Comparison of ENCODE assay signal across 1 cellular context in genomic region chr11:27611946-27612455, GRCh38.
TF ChIP-seq lines count a peak whose summit lies in the region.

No MANE protein-coding gene starts in this region.

TF ChIP-seq in WTC11, 78 proteins besides CTCF, POLR2A, EP300 and RAD21 (continued from another document):
- TF ChIP-seq, protein P1, sequence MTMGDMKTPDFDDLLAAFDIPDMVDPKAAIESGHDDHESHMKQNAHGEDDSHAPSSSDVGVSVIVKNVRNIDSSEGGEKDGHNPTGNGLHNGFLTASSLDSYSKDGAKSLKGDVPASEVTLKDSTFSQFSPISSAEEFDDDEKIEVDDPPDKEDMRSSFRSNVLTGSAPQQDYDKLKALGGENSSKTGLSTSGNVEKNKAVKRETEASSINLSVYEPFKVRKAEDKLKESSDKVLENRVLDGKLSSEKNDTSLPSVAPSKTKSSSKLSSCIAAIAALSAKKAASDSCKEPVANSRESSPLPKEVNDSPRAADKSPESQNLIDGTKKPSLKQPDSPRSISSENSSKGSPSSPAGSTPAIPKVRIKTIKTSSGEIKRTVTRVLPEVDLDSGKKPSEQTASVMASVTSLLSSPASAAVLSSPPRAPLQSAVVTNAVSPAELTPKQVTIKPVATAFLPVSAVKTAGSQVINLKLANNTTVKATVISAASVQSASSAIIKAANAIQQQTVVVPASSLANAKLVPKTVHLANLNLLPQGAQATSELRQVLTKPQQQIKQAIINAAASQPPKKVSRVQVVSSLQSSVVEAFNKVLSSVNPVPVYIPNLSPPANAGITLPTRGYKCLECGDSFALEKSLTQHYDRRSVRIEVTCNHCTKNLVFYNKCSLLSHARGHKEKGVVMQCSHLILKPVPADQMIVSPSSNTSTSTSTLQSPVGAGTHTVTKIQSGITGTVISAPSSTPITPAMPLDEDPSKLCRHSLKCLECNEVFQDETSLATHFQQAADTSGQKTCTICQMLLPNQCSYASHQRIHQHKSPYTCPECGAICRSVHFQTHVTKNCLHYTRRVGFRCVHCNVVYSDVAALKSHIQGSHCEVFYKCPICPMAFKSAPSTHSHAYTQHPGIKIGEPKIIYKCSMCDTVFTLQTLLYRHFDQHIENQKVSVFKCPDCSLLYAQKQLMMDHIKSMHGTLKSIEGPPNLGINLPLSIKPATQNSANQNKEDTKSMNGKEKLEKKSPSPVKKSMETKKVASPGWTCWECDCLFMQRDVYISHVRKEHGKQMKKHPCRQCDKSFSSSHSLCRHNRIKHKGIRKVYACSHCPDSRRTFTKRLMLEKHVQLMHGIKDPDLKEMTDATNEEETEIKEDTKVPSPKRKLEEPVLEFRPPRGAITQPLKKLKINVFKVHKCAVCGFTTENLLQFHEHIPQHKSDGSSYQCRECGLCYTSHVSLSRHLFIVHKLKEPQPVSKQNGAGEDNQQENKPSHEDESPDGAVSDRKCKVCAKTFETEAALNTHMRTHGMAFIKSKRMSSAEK (CRISPR knock-in tag; IDR thresholded peaks at IDR 0.05; ENCODE audit: borderline replicate concordance): peak; percentile 64; the same call in 1 of the 2 replicates
- TF ChIP-seq RELA (CRISPR knock-in tag; IDR thresholded peaks at IDR 0.05; ENCODE audit: borderline replicate concordance): no peak
- no peak for TF ChIP-seq FOXJ3 (CRISPR knock-in tag; IDR thresholded peaks at IDR 0.05; ENCODE audit: borderline replicate concordance)
- TF ChIP-seq ZNF423 (CRISPR knock-in tag; IDR thresholded peaks at IDR 0.05): no peak
